In the genomic region with DNA sequence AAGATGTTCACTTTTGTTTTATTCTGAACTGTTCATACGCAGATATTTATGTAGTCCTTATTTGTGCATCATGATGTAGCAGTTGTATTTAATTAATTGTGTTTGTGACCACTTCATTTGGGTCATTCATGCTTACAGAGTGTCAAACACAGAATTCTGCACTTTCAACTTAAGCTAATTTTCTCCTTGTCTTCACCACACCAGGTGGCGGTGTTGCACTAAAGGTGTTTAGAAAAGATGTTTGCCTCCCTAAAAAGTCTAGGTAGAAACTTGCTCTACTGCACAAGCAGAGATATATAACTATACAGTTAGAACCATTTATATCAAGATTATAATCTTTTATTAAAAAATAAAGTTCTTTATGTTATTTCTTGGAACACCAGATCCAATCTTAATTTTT, we compare ENCODE assay signal across 11 cellular contexts. TPM values are rescaled to one million over a fixed set of nuclear protein-coding genes. Genes with fewer than 3 reads are reported as not detected.
DNase-seq lines count a peak whose midpoint lies in the region; ATAC-seq, FAIRE-seq and TF ChIP-seq lines count a peak whose summit lies in the region.
"Had no signal": no experiment of that assay in that cellular context is flagged by ENCODE, and none has a peak within 500 bp of the region (broad histone marks: within the 10 kb centered on the region; RNA-seq: fewer than 3 reads in every experiment).

No MANE protein-coding gene starts in this region.

- H3K27me3 Mint-ChIP-seq in Caco-2 (ENCODE audit: insufficient read depth, unreplicated experiment), result no peaks in the 10 kb centered on the region

- H3K36me3 ChIP-seq in Caco-2 (ENCODE audit: control insufficient read depth, insufficient read depth, low read length) (no peaks in the 10 kb centered on the region), GM23248 (ENCODE audit: low read depth) (no peaks in the 10 kb centered on the region), Peyer's patch (no peaks in the 10 kb centered on the region), keratinocyte (ENCODE audit: control insufficient read depth in 2 of 2, extremely low read depth in 1 of 2, insufficient read depth in 2 of 2, low read length in 2 of 2) (no peaks in the 10 kb centered on the region)

- no peaks in the 10 kb centered on the region for H3K27me3 ChIP-seq in Caco-2 (replicated peaks; ENCODE audit: control insufficient read depth, insufficient read depth, low read length)
- no peaks in the 10 kb centered on the region for H3K27me3 ChIP-seq in GM23248 (replicated peaks; ENCODE audit: insufficient read depth)
- H3K27me3 ChIP-seq in Peyer's patch, result no peaks in the 10 kb centered on the region
- no peaks in the 10 kb centered on the region for H3K27me3 ChIP-seq in keratinocyte (ENCODE audit: control insufficient read depth, extremely low read depth, insufficient read depth, low read length)

- intact Hi-C loops in Caco-2 (cut with micrococcal nuclease; ENCODE audit: unreplicated experiment), result loop anchor here (1.0 to 5.0 kb wide), 4 partner anchors 49 to 328 kb away; no protein-coding TSS in a partner anchor

- H3K79me2 ChIP-seq in GM23248 (ENCODE audit: insufficient read depth) (no peaks in the 10 kb centered on the region), keratinocyte (ENCODE audit: control insufficient read depth, insufficient read depth, low read length) (no peaks in the 10 kb centered on the region)

- no peaks in the 10 kb centered on the region for H3K36me3 Mint-ChIP-seq in Caco-2 (ENCODE audit: insufficient read depth, unreplicated experiment)

- H2AFZ ChIP-seq in GM23248 (no peak overlapping the region), keratinocyte (ENCODE audit: control insufficient read depth, low read length) (no peak overlapping the region)

- FAIRE-seq in keratinocyte (lab: Jason Lieb, UNC), result peak; percentile 83

- no peak overlapping the region for H3K27ac Mint-ChIP-seq in Caco-2 (ENCODE audit: unreplicated experiment)

- no peak overlapping the region for H3K4me3 ChIP-seq in Caco-2 (ENCODE audit: low read depth, low read length)
- no peak overlapping the region for H3K4me3 ChIP-seq in GM23248
- H3K4me3 ChIP-seq in Peyer's patch, result no peak overlapping the region
- H3K4me3 ChIP-seq in keratinocyte (ENCODE audit: control insufficient read depth in 2 of 3, extremely low read depth in 1 of 3, insufficient read depth in 2 of 3, low read depth in 1 of 3, low read length in 3 of 3), result no peak overlapping the region

- H3K4me1 ChIP-seq in Caco-2 (no peaks in the 10 kb centered on the region), GM23248 (ENCODE audit: insufficient read depth) (no peaks in the 10 kb centered on the region), Peyer's patch (peaks cover 0 to 7% (median 0%) of the 10 kb centered on the region in 4 donors), keratinocyte (ENCODE audit: control insufficient read depth, extremely low read depth, insufficient read depth, low read length) (peaks cover 12% of the 10 kb centered on the region)

- H3K27ac ChIP-seq in GM23248 (no peak overlapping the region), Peyer's patch (no peak overlapping the region), keratinocyte (ENCODE audit: control insufficient read depth, insufficient read depth, low read length) (no peak overlapping the region)

- CTCF ChIA-PET in Caco-2 (lab: Charles Lee), result interaction anchor here (0.6 to 2.3 kb wide), 15 partner anchors 36 to 345 kb away, joined by 3 to 11 read pairs (median 4); no protein-coding TSS in a partner anchor

- no peak overlapping the region for H3K9ac ChIP-seq in GM23248
- H3K9ac ChIP-seq in keratinocyte (ENCODE audit: control insufficient read depth, extremely low read depth, insufficient read depth, low read length), result no peak overlapping the region

- POLR2A ChIA-PET in Caco-2 (lab: Charles Lee), result no interaction called here

- DNase-seq in Caco-2, result peak; percentile 44 to 55
- DNase-seq in GM23248, result peak; percentile 28
- DNase-seq in Peyer's patch, result peak in 1 of 3 donors; percentile 75
- peak; percentile 1 for DNase-seq in keratinocyte (ENCODE audit: low read depth, low spot score)
- DNase-seq in effector CD8-positive, alpha-beta T cell (lab: John Stamatoyannopoulos, UW), result no peak
- no peak for DNase-seq in NOMO-1 treated with DMSO at 0.1 percent for 48 hours (lab: John Stamatoyannopoulos, UW; ENCODE audit: unreplicated experiment)
- DNase-seq: left ventricle myocardium superior had no signal

- H3K4me2 ChIP-seq in GM23248 (ENCODE audit: unreplicated experiment), result no peak overlapping the region
- H3K4me2 ChIP-seq in keratinocyte (ENCODE audit: control insufficient read depth, extremely low read depth, insufficient read depth, low read depth, low read length), result no peak overlapping the region

- dilution Hi-C loops in keratinocyte (cut with MboI; ENCODE audit: extremely low pct_ligation_motif_present, low sequenced_read_pairs), result no loop called here

- H3K4me3 Mint-ChIP-seq in Caco-2 (ENCODE audit: unreplicated experiment), result no peak overlapping the region

- no peaks in the 10 kb centered on the region for H3K9me1 ChIP-seq in keratinocyte (ENCODE audit: control insufficient read depth, extremely low read depth, insufficient read depth, low read length)

- H3K9me2 ChIP-seq in GM23248 (ENCODE audit: insufficient read depth), result no peaks in the 10 kb centered on the region

- H4K20me1 ChIP-seq in GM23248 (ENCODE audit: insufficient read depth) (no peaks in the 10 kb centered on the region), keratinocyte (ENCODE audit: control insufficient read depth, extremely low read depth, insufficient read depth, low read length) (no peaks in the 10 kb centered on the region)

- WGBS in GM23248 (ENCODE audit: low coverage in 1 of 2, low lambda C conversion rate in 2 of 2, missing lambda C conversion rate in 2 of 2), 2 experiments, result 52 to 68% methylated on average over 2 of the region's 2 CpGs

- peaks cover 6% of the 10 kb centered on the region for H3K4me1 Mint-ChIP-seq in Caco-2 (ENCODE audit: low read depth, unreplicated experiment)

- H3K9me3 ChIP-seq in Caco-2, result no peaks in the 10 kb centered on the region
- no peaks in the 10 kb centered on the region for H3K9me3 ChIP-seq in GM23248 (ENCODE audit: low read depth)
- no peaks in the 10 kb centered on the region for H3K9me3 ChIP-seq in Peyer's patch
- H3K9me3 ChIP-seq in keratinocyte (ENCODE audit: control insufficient read depth, low read depth, low read length), result no peaks in the 10 kb centered on the region

- TF ChIP-seq CTCF in Caco-2 (IDR thresholded peaks at IDR 0.05; ENCODE audit: insufficient read depth in 1 of 2, low read depth in 1 of 2, low read length in 1 of 2, severe bottlenecking in 1 of 2, unreplicated experiment in 1 of 2) (peak; percentile 65 to 67), Peyer's patch (IDR thresholded peaks at IDR 0.05) (peak in 4 of 6 experiments; percentile 33 to 73 (median 70)), keratinocyte (optimal IDR thresholded peaks at IDR 0.05 in 1 of 3, IDR thresholded peaks at IDR 0.05 in 1 of 3, conservative IDR thresholded peaks at IDR 0.05 in 1 of 3; ENCODE audit: extremely low read depth in 1 of 3, insufficient read depth in 2 of 3, low read length in 3 of 3) (peak; percentile 43 to 49 (median 43))

- no peak for TF ChIP-seq POLR2A in Peyer's patch (IDR thresholded peaks at IDR 0.05)

- in situ Hi-C loops in GM23248 (cut with MboI), result no loop called here

- H3F3A ChIP-seq in GM23248 (ENCODE audit: insufficient read depth), result no peaks in the 10 kb centered on the region

- ATAC-seq in HG02840 (IDR thresholded peaks at IDR 0.05; ENCODE audit: low FRiP score, unreplicated experiment) (no peak), HG03139 (IDR thresholded peaks at IDR 0.05; ENCODE audit: unreplicated experiment) (no peak)
- ATAC-seq: left ventricle myocardium superior had no signal

- H3K9me3 Mint-ChIP-seq in Caco-2 (ENCODE audit: unreplicated experiment), result no peaks in the 10 kb centered on the region

- no TSS peak for BruUV-seq in Caco-2 (replicated peaks; lab: Mats Ljungman, UMichigan)

RNA-seq across cellular contexts. Expression of a gene that starts 1.3 kb away (rescaled TPM):
- total RNA-seq in Caco-2 (2022) (0.37 TPM in 1 of 2 replicates, not detected in the other), Peyer's patch (1 to 10 TPM in 2 of 4 donors, not detected in 2; 1.3 to 2.7 TPM)
- not detected in 2 replicates for total RNA-seq in GM23248 (2014; rRNA removed; shearing (Covaris generic))
- polyA plus RNA-seq in GM23248 (2016; fragmentation: Nextera tagmentation; extraction: Ambion mirVana) (not detected in 2 replicates), keratinocyte (not detected in 3 replicates)
- polyA plus RNA-seq in keratinocyte (2011; ENCODE audit: low read depth), result not detected
- polyA plus RNA-seq in keratinocyte (2011; cell fraction: cytosol; rRNA removed), result not detected in 2 replicates
- not detected in 2 replicates for polyA plus RNA-seq in keratinocyte (2011; cell fraction: nucleus; rRNA removed)
- not detected in 2 replicates for polyA plus RNA-seq in keratinocyte (2012; ENCODE audit: low replicate concordance)
- polyA minus RNA-seq in keratinocyte, result not detected in 3 replicates
- not detected for polyA minus RNA-seq in keratinocyte (2011; cell fraction: cytosol; rRNA and poly(A)+ RNA removed)
- polyA minus RNA-seq in keratinocyte (2011; cell fraction: nucleus; rRNA and poly(A)+ RNA removed), result not detected in 2 replicates
- total RNA-seq: dermis microvascular lymphatic vessel endothelial cell, left ventricle myocardium superior, NCI-H460 had no signal

RNA-seq across cellular contexts. Expression of a gene that starts 20.8 kb away (rescaled TPM):
- total RNA-seq in Caco-2 (2022) (0.61 and 0.86 TPM in 2 replicates), Peyer's patch (100 to 1,000 TPM in 3 of 4 donors, 1 to 10 TPM in 1; 9.1 to 922 (median 596) TPM)
- total RNA-seq in GM23248 (2014; rRNA removed; shearing (Covaris generic)), result 1.3 and 2.5 TPM in 2 replicates
- polyA plus RNA-seq in GM23248 (2016; fragmentation: Nextera tagmentation; extraction: Ambion mirVana) (0.70 and 0.76 TPM in 2 replicates), keratinocyte (0.19 to 1.5 TPM (median 0.31 TPM) in 3 replicates)
- polyA plus RNA-seq in keratinocyte (2011; ENCODE audit: low read depth), result 0.34 TPM
- polyA plus RNA-seq in keratinocyte (2011; cell fraction: cytosol; rRNA removed), result 0.47 and 0.68 TPM in 2 replicates
- polyA plus RNA-seq in keratinocyte (2011; cell fraction: nucleus; rRNA removed), result 2.6 and 3.4 TPM in 2 replicates
- 0.38 and 0.44 TPM in 2 replicates for polyA plus RNA-seq in keratinocyte (2012; ENCODE audit: low replicate concordance)
- polyA minus RNA-seq in keratinocyte, result 0.93 to 3.0 TPM (median 1.3 TPM) in 3 replicates
- 2.3 TPM for polyA minus RNA-seq in keratinocyte (2011; cell fraction: cytosol; rRNA and poly(A)+ RNA removed)
- polyA minus RNA-seq in keratinocyte (2011; cell fraction: nucleus; rRNA and poly(A)+ RNA removed), result 4.6 and 7.9 TPM in 2 replicates
- total RNA-seq: dermis microvascular lymphatic vessel endothelial cell, NCI-H460 had no signal

RNA-seq across cellular contexts. Expression of a gene that starts 28.1 kb away (rescaled TPM):
- total RNA-seq in Caco-2 (2022) (not detected in 2 replicates), Peyer's patch (not detected)
- not detected in 2 replicates for total RNA-seq in GM23248 (2014; rRNA removed; shearing (Covaris generic))
- polyA plus RNA-seq in GM23248 (2016; fragmentation: Nextera tagmentation; extraction: Ambion mirVana) (not detected in 2 replicates), keratinocyte (0.05 to 0.08 TPM (median 0.07 TPM) in 3 replicates)
- polyA plus RNA-seq in keratinocyte (2011; ENCODE audit: low read depth), result not detected
- 0.05 and 0.06 TPM in 2 replicates for polyA plus RNA-seq in keratinocyte (2011; cell fraction: cytosol; rRNA removed)
- polyA plus RNA-seq in keratinocyte (2011; cell fraction: nucleus; rRNA removed), result 0.12 and 0.13 TPM in 2 replicates
- polyA plus RNA-seq in keratinocyte (2012; ENCODE audit: low replicate concordance), result 0.05 and 0.06 TPM in 2 replicates
- not detected in 3 replicates for polyA minus RNA-seq in keratinocyte
- not detected for polyA minus RNA-seq in keratinocyte (2011; cell fraction: cytosol; rRNA and poly(A)+ RNA removed)
- not detected in 2 replicates for polyA minus RNA-seq in keratinocyte (2011; cell fraction: nucleus; rRNA and poly(A)+ RNA removed)
- total RNA-seq: dermis microvascular lymphatic vessel endothelial cell, NCI-H460 had no signal

RNA-seq across cellular contexts. Expression of a gene that starts 58.6 kb away (rescaled TPM):
- not detected in 2 replicates for total RNA-seq in Caco-2 (2022)
- not detected in 2 replicates for total RNA-seq in GM23248 (2014; rRNA removed; shearing (Covaris generic))
- not detected in 2 replicates for polyA plus RNA-seq in GM23248 (2016; fragmentation: Nextera tagmentation; extraction: Ambion mirVana)
- not detected for total RNA-seq in Peyer's patch
- not detected in 3 replicates for polyA plus RNA-seq in keratinocyte
- polyA plus RNA-seq in keratinocyte (2011; ENCODE audit: low read depth), result 0.26 TPM
- polyA plus RNA-seq in keratinocyte (2011; cell fraction: cytosol; rRNA removed), result not detected in 2 replicates
- not detected in 2 replicates for polyA plus RNA-seq in keratinocyte (2011; cell fraction: nucleus; rRNA removed)
- polyA plus RNA-seq in keratinocyte (2012; ENCODE audit: low replicate concordance), result 0.05 and 0.16 TPM in 2 replicates
- 0.64 to 1.6 TPM in 2 of 3 replicates, not detected in the other for polyA minus RNA-seq in keratinocyte
- not detected for polyA minus RNA-seq in keratinocyte (2011; cell fraction: cytosol; rRNA and poly(A)+ RNA removed)
- 0.42 and 1.6 TPM in 2 replicates for polyA minus RNA-seq in keratinocyte (2011; cell fraction: nucleus; rRNA and poly(A)+ RNA removed)
- total RNA-seq: dermis microvascular lymphatic vessel endothelial cell, left ventricle myocardium superior, NCI-H460 had no signal

Comparison
In these comparisons a context has a peak if more than half of its experiments do, and no peak if none do; other contexts are left out.
1. DNase-seq: peak in Caco-2 (2 of 2), GM23248 (single experiment) and keratinocyte (single experiment); none in effector CD8-positive, alpha-beta T cell (single experiment) and NOMO-1 treated with DMSO at 0.1 percent for 48 hours (single experiment).
2. Peak in every context shown above with its lines, with median percentiles within 50 percentile points of each other: CTCF ChIP-seq.